26 cellular contexts compared by ENCODE assay signal in the genomic region with DNA sequence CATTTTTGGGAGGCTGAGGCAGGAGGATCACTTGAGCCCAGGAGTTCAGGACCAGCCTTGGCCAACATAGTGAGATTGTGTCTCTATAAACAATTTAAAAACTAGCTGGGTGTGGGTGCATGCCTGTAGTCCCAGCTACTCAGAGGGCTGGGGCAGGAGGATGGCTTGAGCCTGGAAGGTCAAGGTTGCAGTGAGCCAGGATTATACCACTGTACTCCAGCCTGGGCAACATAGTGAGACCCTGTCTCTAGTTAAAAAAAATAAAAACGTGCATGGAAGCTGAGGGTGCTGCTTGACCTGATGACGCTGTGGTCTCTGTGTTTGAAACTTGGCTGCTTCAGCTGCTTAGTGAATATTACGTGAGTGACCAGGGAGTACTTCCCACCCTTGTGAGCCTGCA.
DNase-seq lines count a peak whose midpoint lies in the region; ATAC-seq lines count a peak whose summit lies in the region.
"Had no signal": no experiment of that assay in that cellular context is flagged by ENCODE, and none has a peak within 500 bp of the region (broad histone marks: within the 10 kb centered on the region; RNA-seq: fewer than 3 reads in every experiment).

No MANE protein-coding gene starts in this region.

- H3K4me1 Mint-ChIP-seq in activated naive CD8-positive, alpha-beta T cell (ENCODE audit: low read depth): peaks cover 90% of the 10 kb centered on the region
- H3K4me1 Mint-ChIP-seq in activated naive CD8-positive, alpha-beta T cell treated with anti-CD3 and anti-CD28 coated beads, Interleukin-2, amount 50 U/mL, for 24 hours: peaks cover 86% of the 10 kb centered on the region
- H3K4me1 Mint-ChIP-seq in IgD-negative memory B cell: peaks cover 59 to 70% (median 61%) of the 10 kb centered on the region in 3 donors
- peaks cover 85% of the 10 kb centered on the region for H3K4me1 Mint-ChIP-seq in dendritic cell treated with granulocyte-macrophage colony-stimulating factor and Interleukin-4, amounts not matched to agents 40 ng/mL and 50 ng/mL, for 4 days (ENCODE audit: low read depth)
- peaks cover 57 to 82% of the 10 kb centered on the region in 2 donors for H3K4me1 Mint-ChIP-seq in stimulated activated naive B cell treated with anti-CD40 and anti-IgM and Interleukin-4, amounts not matched to agents 10 μg/mL and 1 μg/mL and 100 μg/mL, for 72 hours

- peaks cover 5% of the 10 kb centered on the region for H3K36me3 Mint-ChIP-seq in activated naive CD8-positive, alpha-beta T cell
- peaks cover 6% of the 10 kb centered on the region for H3K36me3 Mint-ChIP-seq in activated naive CD8-positive, alpha-beta T cell treated with anti-CD3 and anti-CD28 coated beads, Interleukin-2, amount 50 U/mL, for 24 hours (ENCODE audit: low read depth)
- peaks cover 9% of the 10 kb centered on the region for H3K36me3 Mint-ChIP-seq in IgD-negative memory B cell
- H3K36me3 Mint-ChIP-seq in dendritic cell treated with granulocyte-macrophage colony-stimulating factor and Interleukin-4, amounts not matched to agents 40 ng/mL and 50 ng/mL, for 4 days (ENCODE audit: low read depth): peaks cover 28% of the 10 kb centered on the region
- peaks cover 3 to 21% of the 10 kb centered on the region in 2 donors for H3K36me3 Mint-ChIP-seq in stimulated activated naive B cell treated with anti-CD40 and anti-IgM and Interleukin-4, amounts not matched to agents 10 μg/mL and 1 μg/mL and 100 μg/mL, for 72 hours

- no peak for ATAC-seq in activated naive CD8-positive, alpha-beta T cell treated with anti-CD3 and anti-CD28 coated beads, Interleukin-2, amount 50 U/mL, for 24 hours
- no peak for ATAC-seq in stimulated activated naive B cell treated with anti-CD40 and anti-IgM and Interleukin-4, amounts not matched to agents 10 μg/mL and 1 μg/mL and 100 μg/mL, for 72 hours (replicated peaks)
- ATAC-seq in HG02981 (IDR thresholded peaks at IDR 0.05; ENCODE audit: unreplicated experiment): no peak
- ATAC-seq: Panc1 had no signal

- no peak for DNase-seq in activated naive CD8-positive, alpha-beta T cell treated with anti-CD3 and anti-CD28 coated beads, Interleukin-2, amount 50 U/mL, for 24 hours
- DNase-seq in stimulated activated naive B cell treated with anti-CD40 and anti-IgM and Interleukin-4, amounts not matched to agents 10 μg/mL and 1 μg/mL and 100 μg/mL, for 72 hours: no peak
- DNase-seq in midbrain (lab: John Stamatoyannopoulos, UW) (no peak), NCI-H2081 (lab: John Stamatoyannopoulos, UW) (no peak)
- DNase-seq: activated CD4-positive, alpha-beta memory T cell treated with anti-CD3 and anti-CD28 coated beads, Interleukin-2, amount 10 ng/mL, durations not matched to agents 7 days and 5 days; activated CD4-positive, CD25-positive, alpha-beta regulatory T cell; activated CD8-positive, alpha-beta memory T cell treated with anti-CD3 and anti-CD28 coated beads, Interleukin-2, amount 50 U/mL, for 48 hours; activated naive CD8-positive, alpha-beta T cell treated with anti-CD3 and anti-CD28 coated beads for 36 hours; Calu3; caudate nucleus; cortex of kidney; esophagus squamous epithelium; foreskin melanocyte; heart right ventricle; NCI-H146; NCI-H446 treated with DMSO at 0.1 percent for 48 hours; SHP77 treated with DMSO at 0.1 percent for 48 hours; SW 1271; uterus had no signal

- H3K9me3 Mint-ChIP-seq in activated naive CD8-positive, alpha-beta T cell (ENCODE audit: low read depth): no peaks in the 10 kb centered on the region
- H3K9me3 Mint-ChIP-seq in activated naive CD8-positive, alpha-beta T cell treated with anti-CD3 and anti-CD28 coated beads, Interleukin-2, amount 50 U/mL, for 24 hours: no peaks in the 10 kb centered on the region
- H3K9me3 Mint-ChIP-seq in IgD-negative memory B cell: no peaks in the 10 kb centered on the region
- no peaks in the 10 kb centered on the region for H3K9me3 Mint-ChIP-seq in dendritic cell treated with granulocyte-macrophage colony-stimulating factor and Interleukin-4, amounts not matched to agents 40 ng/mL and 50 ng/mL, for 4 days
- H3K9me3 Mint-ChIP-seq in stimulated activated naive B cell treated with anti-CD40 and anti-IgM and Interleukin-4, amounts not matched to agents 10 μg/mL and 1 μg/mL and 100 μg/mL, for 72 hours: no peaks in the 10 kb centered on the region
- H3K9me3 Mint-ChIP-seq: activated CD4-positive, alpha-beta memory T cell treated with anti-CD3 and anti-CD28 coated beads, Interleukin-2, amount 10 ng/mL, durations not matched to agents 7 days and 5 days; activated naive CD8-positive, alpha-beta T cell treated with anti-CD3 and anti-CD28 coated beads for 36 hours; activated T-helper 2 cell treated with anti-CD3 and anti-CD28 coated beads, Interferon-gamma antibody, Interleukin-2, Interleukin-4, amounts not matched to agents 10 μg/mL and 5 μg/mL and 100 μg/mL, durations not matched to agents 14 hours and 24 hours and 36 hours; stimulated activated naive CD8-positive, alpha-beta T cell treated with anti-CD3 and anti-CD28 coated beads, Interleukin-15, Interleukin-2, amounts not matched to agents 100 ng/mL and 50 ng/mL, for 24 hours had no signal

- intact Hi-C loops in dendritic cell treated with granulocyte-macrophage colony-stimulating factor and Interleukin-4, amounts not matched to agents 40 ng/mL and 50 ng/mL, for 4 days (cut with micrococcal nuclease): no loop called here

- peak overlapping the region; percentile 58 for H3K27ac Mint-ChIP-seq in activated naive CD8-positive, alpha-beta T cell
- no peak overlapping the region for H3K27ac Mint-ChIP-seq in activated naive CD8-positive, alpha-beta T cell treated with anti-CD3 and anti-CD28 coated beads, Interleukin-2, amount 50 U/mL, for 24 hours
- H3K27ac Mint-ChIP-seq in IgD-negative memory B cell: peak overlapping the region; percentile 63 to 84 (median 75)
- H3K27ac Mint-ChIP-seq in dendritic cell treated with granulocyte-macrophage colony-stimulating factor and Interleukin-4, amounts not matched to agents 40 ng/mL and 50 ng/mL, for 4 days: peak overlapping the region; percentile 57
- peak overlapping the region; percentile 62 for H3K27ac Mint-ChIP-seq in stimulated activated naive B cell treated with anti-CD40 and anti-IgM and Interleukin-4, amounts not matched to agents 10 μg/mL and 1 μg/mL and 100 μg/mL, for 72 hours
- H3K27ac Mint-ChIP-seq: activated CD4-positive, alpha-beta memory T cell treated with anti-CD3 and anti-CD28 coated beads, Interleukin-2, amount 10 ng/mL, durations not matched to agents 7 days and 5 days; activated naive CD8-positive, alpha-beta T cell treated with anti-CD3 and anti-CD28 coated beads for 36 hours; activated T-helper 2 cell treated with anti-CD3 and anti-CD28 coated beads, Interferon-gamma antibody, Interleukin-2, Interleukin-4, amounts not matched to agents 10 μg/mL and 5 μg/mL and 100 μg/mL, durations not matched to agents 14 hours and 24 hours and 36 hours had no signal

- H3K4me3 Mint-ChIP-seq in activated naive CD8-positive, alpha-beta T cell: no peak overlapping the region
- no peak overlapping the region for H3K4me3 Mint-ChIP-seq in activated naive CD8-positive, alpha-beta T cell treated with anti-CD3 and anti-CD28 coated beads, Interleukin-2, amount 50 U/mL, for 24 hours
- H3K4me3 Mint-ChIP-seq in IgD-negative memory B cell: peak overlapping the region in 2 of 4 donors; percentile 13 to 82
- H3K4me3 Mint-ChIP-seq in dendritic cell treated with granulocyte-macrophage colony-stimulating factor and Interleukin-4, amounts not matched to agents 40 ng/mL and 50 ng/mL, for 4 days: no peak overlapping the region
- no peak overlapping the region for H3K4me3 Mint-ChIP-seq in stimulated activated naive B cell treated with anti-CD40 and anti-IgM and Interleukin-4, amounts not matched to agents 10 μg/mL and 1 μg/mL and 100 μg/mL, for 72 hours
- H3K4me3 Mint-ChIP-seq: activated CD4-positive, alpha-beta memory T cell treated with anti-CD3 and anti-CD28 coated beads, Interleukin-2, amount 10 ng/mL, durations not matched to agents 7 days and 5 days; activated naive CD8-positive, alpha-beta T cell treated with anti-CD3 and anti-CD28 coated beads for 36 hours; stimulated activated naive CD8-positive, alpha-beta T cell treated with anti-CD3 and anti-CD28 coated beads, Interleukin-15, Interleukin-2, amounts not matched to agents 100 ng/mL and 50 ng/mL, for 24 hours had no signal

- H3K27me3 Mint-ChIP-seq in activated naive CD8-positive, alpha-beta T cell: no peaks in the 10 kb centered on the region
- no peaks in the 10 kb centered on the region for H3K27me3 Mint-ChIP-seq in activated naive CD8-positive, alpha-beta T cell treated with anti-CD3 and anti-CD28 coated beads, Interleukin-2, amount 50 U/mL, for 24 hours
- H3K27me3 Mint-ChIP-seq in IgD-negative memory B cell: no peaks in the 10 kb centered on the region
- H3K27me3 Mint-ChIP-seq in dendritic cell treated with granulocyte-macrophage colony-stimulating factor and Interleukin-4, amounts not matched to agents 40 ng/mL and 50 ng/mL, for 4 days: no peaks in the 10 kb centered on the region
- no peaks in the 10 kb centered on the region for H3K27me3 Mint-ChIP-seq in stimulated activated naive B cell treated with anti-CD40 and anti-IgM and Interleukin-4, amounts not matched to agents 10 μg/mL and 1 μg/mL and 100 μg/mL, for 72 hours
- H3K27me3 Mint-ChIP-seq: activated CD4-positive, alpha-beta memory T cell treated with anti-CD3 and anti-CD28 coated beads, Interleukin-2, amount 10 ng/mL, durations not matched to agents 7 days and 5 days; activated naive CD8-positive, alpha-beta T cell treated with anti-CD3 and anti-CD28 coated beads for 36 hours; stimulated activated naive CD8-positive, alpha-beta T cell treated with anti-CD3 and anti-CD28 coated beads, Interleukin-15, Interleukin-2, amounts not matched to agents 100 ng/mL and 50 ng/mL, for 24 hours had no signal
